8 cellular contexts compared by ENCODE assay signal in genomic region chr9:120439147-120439546, GRCh38.
A peak's percentile ranks its signal among the peaks of the same experiment; 100 is the strongest.
DNase-seq lines count a peak whose midpoint lies in the region; ATAC-seq and TF ChIP-seq lines count a peak whose summit lies in the region.

No MANE protein-coding gene starts in this region.

- no peak overlapping the region for H3K4me3 ChIP-seq in foreskin fibroblast (ENCODE audit: low read depth in 1 of 2, low read length in 2 of 2)

- H3K27ac ChIP-seq in RWPE1: no peak overlapping the region

- CTCF ChIA-PET in RWPE1 (lab: Yijun Ruan, JAX): interaction anchor here (0.6 to 1.5 kb wide), 4 partner anchors 13 to 390 kb away, joined by 3 to 4 read pairs (median 3); no protein-coding TSS in a partner anchor

- POLR2A ChIA-PET in RWPE1 (lab: Yijun Ruan, JAX; ENCODE audit: low non-redundant PET): no interaction called here

- 0 out of 2 replicates have a peak overlapping the region, but pooled peaks have one; percentile 20 for H3K27ac Mint-ChIP-seq in HFFc6

- ATAC-seq in GM18858 (IDR thresholded peaks at IDR 0.05; ENCODE audit: unreplicated experiment): no peak

- peaks cover 70% of the 10 kb centered on the region for H3K4me1 Mint-ChIP-seq in HFFc6 (ENCODE audit: low read depth)

- TF ChIP-seq CTCF in HFFc6 (IDR thresholded peaks at IDR 0.05): peak; percentile 79
- peak; percentile 52; the same call in 1 of the 2 replicates for TF ChIP-seq CTCF in RWPE1 (conservative IDR thresholded peaks at IDR 0.05; ENCODE audit: low read depth)
- TF ChIP-seq CTCF in foreskin fibroblast (IDR thresholded peaks at IDR 0.05; ENCODE audit: low read depth, low read length): peak; percentile 56

- H3K9me3 Mint-ChIP-seq in HFFc6: no peaks in the 10 kb centered on the region

- DNase-seq in Daoy (ENCODE audit: low read depth) (peak; percentile 35), HFFc6 (peak; percentile 6), RWPE1 (ENCODE audit: low spot score) (peak; percentile 57), foreskin fibroblast (peak in 1 of 2 donors; percentile 34), RKO (ENCODE audit: low spot score) (no peak), NCI-H2029 treated with DMSO at 0.1 percent for 48 hours (lab: John Stamatoyannopoulos, UW) (no peak), hepatic stellate cell (ENCODE audit: low spot score) (no peak)

- H3K36me3 Mint-ChIP-seq in HFFc6 (ENCODE audit: low read depth): peaks cover 15% of the 10 kb centered on the region; the same call in 1 of the 2 replicates

- H3K4me3 Mint-ChIP-seq in HFFc6: no peak overlapping the region

- peaks cover 4% of the 10 kb centered on the region for H3K27me3 Mint-ChIP-seq in HFFc6 (ENCODE audit: insufficient read depth)

Comparison
In these comparisons a context has a peak if more than half of its experiments do, and no peak if none do; other contexts are left out.
1. DNase-seq: peak in Daoy (single experiment), HFFc6 (single experiment) and RWPE1 (single experiment); none in RKO (single experiment), NCI-H2029 treated with DMSO at 0.1 percent for 48 hours (single experiment) and hepatic stellate cell (single experiment).
2. Peak in every context shown above with its lines, with median percentiles within 50 percentile points of each other: CTCF ChIP-seq.